In genomic region chr7:33399528-33400213, GRCh38 we compare ENCODE assay signal across 29 cellular contexts.
"Had no signal": no experiment of that assay in that cellular context is flagged by ENCODE, and none has a peak within 500 bp of the region (broad histone marks: within the 10 kb centered on the region; RNA-seq: fewer than 3 reads in every experiment).

No MANE protein-coding gene starts in this region.

- H3K36me3 ChIP-seq: adrenal gland, lower lobe of right lung, WERI-Rb-1 had no signal

- H3K4me1 ChIP-seq: adrenal gland, body of pancreas, colonic mucosa, left lung, lower lobe of right lung, spleen, tibial nerve had no signal

- H3K4me3 ChIP-seq: adrenal gland, body of pancreas, colonic mucosa, left lung, lower lobe of right lung, spleen, tibial nerve had no signal

- DNase-seq: activated CD4-positive, alpha-beta T cell treated with anti-CD3 and anti-CD28 coated beads for 48 hours; activated CD4-positive, alpha-beta T cell treated with anti-CD3 and anti-CD28 coated beads, Interleukin-2, amount 50 U/mL, for 48 hours; activated CD8-positive, alpha-beta memory T cell treated with anti-CD3 and anti-CD28 coated beads for 24 hours; activated effector memory CD4-positive, alpha-beta T cell treated with anti-CD3 and anti-CD28 coated beads, Interleukin-2, amount 50 U/mL, for 16 hours; activated naive CD4-positive, alpha-beta T cell treated with anti-CD3 and anti-CD28 coated beads for 36 hours; activated naive CD8-positive, alpha-beta T cell treated with anti-CD3 and anti-CD28 coated beads for 36 hours; activated T-cell treated with anti-CD3 and anti-CD28 coated beads, Interleukin-2, amount 50 U/mL, for 1 hour; adrenal gland; aorta; body of pancreas; colonic mucosa; effector CD8-positive, alpha-beta T cell; glutamatergic neuron; left lung; lower lobe of right lung; mesendoderm; natural killer cell; right cardiac atrium; spleen; stimulated activated naive CD4-positive, alpha-beta T cell treated with Interleukin-2 at 50 U/mL for 16 hours; T-helper 9 cell; WERI-Rb-1 had no signal

- H3K27me3 ChIP-seq: adrenal gland, body of pancreas, colonic mucosa, left lung, spleen, tibial nerve had no signal

- H3K27ac ChIP-seq: adrenal gland, body of pancreas, colonic mucosa, epithelial cell of prostate, left lung, lower lobe of right lung, spleen, tibial nerve, WERI-Rb-1 had no signal

- FAIRE-seq: endometrium, frontal cortex, islet of Langerhans, TTC549 had no signal

- H3K9me3 ChIP-seq: adrenal gland, body of pancreas, colonic mucosa, tibial nerve had no signal

- ATAC-seq: activated CD4-positive, CD25-positive, alpha-beta regulatory T cell treated with anti-CD3 and anti-CD28 coated beads, Interleukin-2, amount 50 U/mL, for 24 hours; body of pancreas; left lung; lower lobe of right lung; natural killer cell; right cardiac atrium had no signal
